ENCODE assay signal across 8 cellular contexts in the genomic region with DNA sequence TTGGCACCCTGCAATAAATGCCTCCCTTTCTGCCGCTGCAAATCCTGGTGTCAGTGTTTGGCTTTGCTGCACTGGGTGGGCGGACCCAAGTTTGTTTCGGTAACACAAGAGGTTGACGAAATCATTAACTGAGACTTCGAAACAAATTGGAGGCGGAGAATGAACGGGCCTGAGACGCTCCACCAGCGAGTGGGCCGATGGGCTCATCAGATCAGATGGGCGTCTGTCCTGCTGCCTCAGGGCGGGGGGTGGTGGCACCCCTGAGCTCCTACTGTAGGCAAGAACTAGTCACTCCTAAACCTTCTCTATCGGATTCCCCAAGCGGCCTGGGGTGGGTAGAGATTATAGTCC. TPM values are rescaled to one million over a fixed set of nuclear protein-coding genes. Genes with fewer than 3 reads are reported as not detected.
DNase-seq lines count a peak whose midpoint lies in the region; ATAC-seq, FAIRE-seq and TF ChIP-seq lines count a peak whose summit lies in the region.

No MANE protein-coding gene starts in this region.

- H3K56ac ChIP-seq in IMR-90 (ENCODE audit: extremely low read depth, insufficient read depth, low read length): 0 out of 2 replicates have a peak overlapping the region, but pooled peaks have one; percentile 38

- no peak for TF ChIP-seq POLR2A in IMR-90 (IDR thresholded peaks at IDR 0.05; ENCODE audit: low read depth, low read length)

- dilution Hi-C loops in IMR-90 (cut with HindIII; ENCODE audit: low sequenced_read_pairs, unreplicated experiment): no loop called here

- H2BK20ac ChIP-seq in IMR-90 (ENCODE audit: low read depth, low read length): no peak overlapping the region

- no peak for TF ChIP-seq RAD21 in IMR-90 (IDR thresholded peaks at IDR 0.05; ENCODE audit: low read length)

- intact Hi-C loops in Calu3 (cut with micrococcal nuclease; ENCODE audit: unreplicated experiment) (no loop called here), IMR-90 (cut with micrococcal nuclease) (no loop called here), left colon (cut with DNase I, micrococcal nuclease) (no loop called here)

- peak overlapping the region; percentile 11; the same call in 1 of the 2 replicates for H2BK120ac ChIP-seq in IMR-90 (ENCODE audit: low read depth, low read length)

- H2AK9ac ChIP-seq in IMR-90 (replicated peaks; ENCODE audit: low read depth, low read length, poor library complexity): peak overlapping the region; percentile 88

- peak overlapping the region; percentile 83 for H3K23ac ChIP-seq in IMR-90 (ENCODE audit: low read depth, low read length)

- H3K4me1 ChIP-seq in IMR-90 (ENCODE audit: control insufficient read depth, insufficient read depth, low read length): peaks cover 11% of the 10 kb centered on the region

- peaks cover 2% of the 10 kb centered on the region for H3K9me3 Mint-ChIP-seq in Calu3 (ENCODE audit: low read depth, unreplicated experiment)

- no peak overlapping the region for H2BK15ac ChIP-seq in IMR-90 (ENCODE audit: low read depth, low read length)

- peak overlapping the region; percentile 97 for H2AFZ ChIP-seq in IMR-90 (replicated peaks; ENCODE audit: low read length, poor library complexity)

- H3K18ac ChIP-seq in IMR-90 (ENCODE audit: low read depth, low read length): peak overlapping the region; percentile 10; the same call in 1 of the 2 replicates

- peak overlapping the region; percentile 75 for H2BK5ac ChIP-seq in IMR-90 (ENCODE audit: low read depth, low read length, poor library complexity, severe bottlenecking)

- peak overlapping the region; percentile 78 for H3K14ac ChIP-seq in IMR-90 (replicated peaks; ENCODE audit: low read depth, low read length)

- WGBS in IMR-90 (ENCODE audit: extremely low coverage in 2 of 2, insufficient read length in 1 of 2), 2 experiments: 17% methylated on average over 7 of the region's 14 CpGs; no CpG with 5 or more reads in 1 of the 2 experiments

- H2AK5ac ChIP-seq in IMR-90 (ENCODE audit: low read depth, low read length): peak overlapping the region; percentile 31; the same call in 1 of the 2 replicates

- DNase-seq in Calu3 (no peak), IMR-90 (peak; percentile 59), bronchial epithelial cell (ENCODE audit: low read depth) (peak; percentile 30), left colon (peak in 1 of 2 donors; percentile 63), stromal cell of bone marrow (ENCODE audit: low read depth) (peak; percentile 38), iPS-NIHi7 (ENCODE audit: extremely low spot score) (no peak), COR-L47 (lab: John Stamatoyannopoulos, UW) (no peak)

- TF ChIP-seq CTCF in Calu3 (IDR thresholded peaks at IDR 0.05; ENCODE audit: unreplicated experiment) (no peak), IMR-90 (conservative IDR thresholded peaks at IDR 0.05; ENCODE audit: low read depth, low read length) (no peak), bronchial epithelial cell (IDR thresholded peaks at IDR 0.05; ENCODE audit: insufficient read depth, low read length, severe bottlenecking) (no peak)

- peak overlapping the region; percentile 59; the same call in 1 of the 2 replicates for H4K91ac ChIP-seq in IMR-90 (ENCODE audit: insufficient read depth, low read depth, low read length)

- peak overlapping the region; percentile 72 for H3K27ac Mint-ChIP-seq in Calu3 (ENCODE audit: unreplicated experiment)

- peaks cover 30% of the 10 kb centered on the region for H3K36me3 Mint-ChIP-seq in Calu3 (ENCODE audit: insufficient read depth, unreplicated experiment)

- H4K20me1 ChIP-seq in IMR-90 (ENCODE audit: insufficient read depth, low read length): no peaks in the 10 kb centered on the region

- POLR2A ChIA-PET in IMR-90 (lab: Charles Lee; ENCODE audit: unreplicated experiment): no interaction called here

- peak overlapping the region; percentile 89 for H3K4ac ChIP-seq in IMR-90 (ENCODE audit: low read depth, low read length)

- no TSS peak for BruUV-seq in Calu3 (replicated peaks; lab: Mats Ljungman, UMichigan)
- BruUV-seq in IMR-90 (replicated peaks; lab: Mats Ljungman, UMichigan): no TSS peak

- H3K9ac ChIP-seq in IMR-90 (ENCODE audit: low read depth, low read length): peak overlapping the region; percentile 76

- H3K9me3 ChIP-seq in IMR-90 (ENCODE audit: control insufficient read depth, insufficient read depth, low read length): no peaks in the 10 kb centered on the region

- peak overlapping the region; percentile 90 for H3K27ac ChIP-seq in IMR-90 (ENCODE audit: insufficient read depth, low read length)

- H3K4me3 ChIP-seq in IMR-90 (ENCODE audit: insufficient read depth, low read depth, low read length) (peak overlapping the region; percentile 63), bronchial epithelial cell (ENCODE audit: low read depth, low read length) (peak overlapping the region; percentile 69)

- H3K27me3 ChIP-seq in IMR-90 (ENCODE audit: control insufficient read depth, insufficient read depth, low read length) (no peaks in the 10 kb centered on the region), bronchial epithelial cell (ENCODE audit: control insufficient read depth, insufficient read depth, low read length) (peaks cover 6% of the 10 kb centered on the region)

- peak overlapping the region; percentile 79 for H3K4me3 Mint-ChIP-seq in Calu3 (ENCODE audit: low read depth, unreplicated experiment)

- FAIRE-seq in bronchial epithelial cell (lab: Jason Lieb, UNC): no peak

- in situ Hi-C loops in IMR-90 (cut with MboI; ENCODE audit: low sequenced_read_pairs): no loop called here

- H3K9me1 ChIP-seq in IMR-90 (ENCODE audit: insufficient read depth, low read length): no peaks in the 10 kb centered on the region

- H3K79me1 ChIP-seq in IMR-90 (ENCODE audit: low read depth in 1 of 2, low read length in 2 of 2): peaks cover 11 to 25% of the 10 kb centered on the region in 2 experiments; a peak in 3 of 4 replicates

- CTCF ChIA-PET in Calu3 (lab: Charles Lee): interaction anchor here (2.1 to 2.4 kb wide), 2 partner anchors 21 to 25 kb away, joined by 6 to 8 read pairs; no protein-coding TSS in a partner anchor
- CTCF ChIA-PET in IMR-90 (lab: Yijun Ruan, JAX): interaction anchor here (1.8 kb wide), 1 partner anchor 25 kb away, joined by 7 read pairs; no protein-coding TSS in a partner anchor

- H3K36me3 ChIP-seq in IMR-90 (ENCODE audit: control insufficient read depth, insufficient read depth, low read length) (no peaks in the 10 kb centered on the region), bronchial epithelial cell (ENCODE audit: control insufficient read depth, insufficient read depth, low read length) (no peaks in the 10 kb centered on the region)

- peak overlapping the region; percentile 81 for H3K4me2 ChIP-seq in IMR-90 (ENCODE audit: low read depth, low read length)

- H3K27me3 Mint-ChIP-seq in Calu3 (ENCODE audit: unreplicated experiment): no peaks in the 10 kb centered on the region

- peak overlapping the region; percentile 81 to 90 for H4K8ac ChIP-seq in IMR-90 (ENCODE audit: low read depth in 2 of 2, low read length in 2 of 2)

- peaks cover 54% of the 10 kb centered on the region for H3K4me1 Mint-ChIP-seq in Calu3 (ENCODE audit: low read depth, unreplicated experiment)

- ATAC-seq in IMR-90 (ENCODE audit: low read depth) (peak; percentile 4), left colon (peak; percentile 15), HG02571 (IDR thresholded peaks at IDR 0.05; ENCODE audit: unreplicated experiment) (no peak)

- H4K5ac ChIP-seq in IMR-90 (ENCODE audit: low read depth, low read length): peak overlapping the region; percentile 46

TF ChIP-seq in IMR-90, 13 proteins besides CTCF, POLR2A, EP300 and RAD21:
- TF ChIP-seq CEBPB (IDR thresholded peaks at IDR 0.05; ENCODE audit: low read depth, low read length) (peak; percentile 14; the same call in 1 of the 2 replicates), SMC3 (IDR thresholded peaks at IDR 0.05; ENCODE audit: low read depth, low read length) (no peak), RCOR1 (IDR thresholded peaks at IDR 0.05; ENCODE audit: insufficient replicate concordance, low read length) (no peak)

RNA-seq across cellular contexts. Expression of gene CAPN5, which starts 0.9 kb away (rescaled TPM):
- total RNA-seq in Calu3 (2022) (22.3 and 41.5 TPM in 2 replicates), IMR-90 (2012; rRNA removed) (8.1 TPM in 2 replicates), bronchial epithelial cell (3.2 and 9.6 TPM in 2 replicates), left colon (100 to 1,000 TPM; 219 to 339 TPM)
- polyA plus RNA-seq in IMR-90 (2012; rRNA removed): 24.0 and 26.9 TPM in 2 replicates
- 13.0 and 28.2 TPM in 2 replicates for polyA plus RNA-seq in IMR-90 (2012; cell fraction: cytosol; rRNA removed)
- polyA plus RNA-seq in IMR-90 (2012; cell fraction: nucleus; rRNA removed; ENCODE audit: low replicate concordance): 72.1 and 107 TPM in 2 replicates

RNA-seq across cellular contexts. Expression of gene B3GNT6, which starts 31.7 kb away (rescaled TPM):
- total RNA-seq in Calu3 (2022) (0.28 and 0.39 TPM in 2 replicates), IMR-90 (2012; rRNA removed) (not detected in 2 replicates), bronchial epithelial cell (under 0.01 and 0.64 TPM in 2 replicates), left colon (100 to 1,000 TPM; 107 to 134 TPM)
- 0.03 TPM in 1 of 2 replicates, not detected in the other for polyA plus RNA-seq in IMR-90 (2012; rRNA removed)
- polyA plus RNA-seq in IMR-90 (2012; cell fraction: cytosol; rRNA removed): not detected in 2 replicates
- polyA plus RNA-seq in IMR-90 (2012; cell fraction: nucleus; rRNA removed; ENCODE audit: low replicate concordance): 0.02 TPM in 1 of 2 replicates, not detected in the other

RNA-seq across cellular contexts. Expression of gene OMP, which starts 36.8 kb away (rescaled TPM):
- 1.1 and 2.6 TPM in 2 replicates for total RNA-seq in Calu3 (2022)
- total RNA-seq in IMR-90 (2012; rRNA removed): not detected in 2 replicates
- polyA plus RNA-seq in IMR-90 (2012; rRNA removed): 0.27 and 0.46 TPM in 2 replicates
- polyA plus RNA-seq in IMR-90 (2012; cell fraction: cytosol; rRNA removed): 0.19 TPM in 1 of 2 replicates, not detected in the other
- polyA plus RNA-seq in IMR-90 (2012; cell fraction: nucleus; rRNA removed; ENCODE audit: low replicate concordance): 0.71 and 1.6 TPM in 2 replicates
- not detected in 2 replicates for total RNA-seq in bronchial epithelial cell
- total RNA-seq in left colon: 10 to 100 TPM in 1 of 2 donors, 1 to 10 TPM in 1; 7.1 to 11.9 TPM

Comparison
In these comparisons a context has a peak if more than half of its experiments do, and no peak if none do; other contexts are left out.
1. DNase-seq: peak in IMR-90 (single experiment), bronchial epithelial cell (single experiment) and stromal cell of bone marrow (single experiment); none in Calu3 (single experiment), iPS-NIHi7 (single experiment) and COR-L47 (single experiment).
2. RNA of gene B3GNT6, which starts 31.7 kb away (total RNA-seq): 107 to 134 TPM in left colon; 0.28 to 0.39 TPM in Calu3, not detected in IMR-90 and under 0.01 to 0.64 TPM in bronchial epithelial cell; every median in the first group is over 10 times any median in the second.